8 cellular contexts compared by ENCODE assay signal in the genomic region with DNA sequence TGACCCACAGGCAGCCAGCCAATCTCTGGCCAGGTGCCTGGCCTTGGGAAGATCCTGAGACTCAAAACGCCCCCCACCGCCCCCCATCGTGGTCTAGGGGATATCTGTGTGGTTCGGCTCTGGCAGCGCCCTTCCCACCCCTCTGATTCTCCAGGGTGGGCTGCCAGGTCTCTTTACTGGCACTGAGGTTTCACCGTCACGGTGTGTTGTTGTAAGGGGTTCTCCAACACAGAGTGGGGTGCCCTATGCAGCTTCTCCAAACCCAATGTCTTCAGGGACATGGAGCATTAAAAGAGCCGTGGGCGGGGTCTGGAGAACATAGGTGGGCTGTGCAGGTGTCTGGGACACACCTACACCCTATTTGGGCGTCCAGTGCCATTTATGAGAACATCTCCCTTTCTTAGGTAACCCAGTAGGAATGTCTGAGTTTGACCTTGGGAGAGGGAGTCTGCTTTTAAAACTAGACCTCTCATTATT. TPM values are rescaled to one million over a fixed set of nuclear protein-coding genes. Genes with fewer than 3 reads are reported as not detected.
A peak's percentile ranks its signal among the peaks of the same experiment; 100 is the strongest.
DNase-seq lines count a peak whose midpoint lies in the region; ATAC-seq and TF ChIP-seq lines count a peak whose summit lies in the region.

No MANE protein-coding gene starts in this region.

- H2AFZ ChIP-seq in GM23248 = no peak overlapping the region

- TF ChIP-seq CTCF in VCaP (conservative IDR thresholded peaks at IDR 0.05) (no peak), fibroblast of villous mesenchyme (IDR thresholded peaks at IDR 0.05; ENCODE audit: insufficient read depth, low read depth, low read length) (no peak)

- intact Hi-C loops in head of caudate nucleus (cut with DNase I) = no loop called here

- DNase-seq in GM23248 (no peak), fibroblast of villous mesenchyme (ENCODE audit: low read depth) (no peak), inferior parietal cortex (ENCODE audit: extremely low spot score) (no peak), head of caudate nucleus (no peak)
- DNase-seq in activated CD4-positive, alpha-beta T cell treated with anti-CD3 and anti-CD28 coated beads, Interleukin-2, amount 50 U/mL, for 4 hours = no peak

- peaks cover 38% of the 10 kb centered on the region for H3K79me2 ChIP-seq in GM23248 (ENCODE audit: insufficient read depth)

- no peaks in the 10 kb centered on the region for H3K36me3 ChIP-seq in GM23248 (ENCODE audit: low read depth)
- no peaks in the 10 kb centered on the region for H3K36me3 ChIP-seq in skeletal muscle tissue (ENCODE audit: control insufficient read depth in 3 of 3, insufficient read depth in 3 of 3, low read length in 3 of 3)

- H3K9me3 ChIP-seq in GM23248 (ENCODE audit: low read depth) (no peaks in the 10 kb centered on the region), skeletal muscle tissue (ENCODE audit: control insufficient read depth in 3 of 3, low read length in 3 of 3) (no peaks in the 10 kb centered on the region)

- H3K4me2 ChIP-seq in GM23248 (ENCODE audit: unreplicated experiment) = peak overlapping the region; percentile 95

- H4K20me1 ChIP-seq in GM23248 (ENCODE audit: insufficient read depth) = no peaks in the 10 kb centered on the region

- H3K4me3 ChIP-seq in GM23248 (peak overlapping the region; percentile 79), fibroblast of villous mesenchyme (ENCODE audit: low read depth, low read length) (peak overlapping the region; percentile 73), skeletal muscle tissue (ENCODE audit: low read length in 3 of 3) (peak overlapping the region; percentile 75 to 83 (median 81))

- H3F3A ChIP-seq in GM23248 (ENCODE audit: insufficient read depth) = peaks cover 18% of the 10 kb centered on the region

- in situ Hi-C loops in GM23248 (cut with MboI) = no loop called here

- peak overlapping the region; percentile 88 for H3K9ac ChIP-seq in GM23248
- H3K9ac ChIP-seq in skeletal muscle tissue (ENCODE audit: low read depth in 1 of 3, low read length in 3 of 3) = peak overlapping the region; percentile 80 to 95 (median 92)

- H3K9me2 ChIP-seq in GM23248 (ENCODE audit: insufficient read depth) = no peaks in the 10 kb centered on the region

- ATAC-seq in GM21526 (IDR thresholded peaks at IDR 0.05; ENCODE audit: low FRiP score, unreplicated experiment) = no peak

- H3K4me1 ChIP-seq in GM23248 (ENCODE audit: insufficient read depth) (peaks cover 28% of the 10 kb centered on the region), skeletal muscle tissue (ENCODE audit: control insufficient read depth in 3 of 3, insufficient read depth in 3 of 3, low read length in 3 of 3) (peaks cover 47 to 62% (median 56%) of the 10 kb centered on the region in 3 donors)

- WGBS in GM23248 (ENCODE audit: low coverage in 1 of 2, low lambda C conversion rate in 2 of 2, missing lambda C conversion rate in 2 of 2), 2 experiments = 11 to 15% methylated on average over 10 of the region's 10 CpGs

- peak overlapping the region; percentile 96 for H3K27ac ChIP-seq in GM23248
- H3K27ac ChIP-seq in VCaP = peak overlapping the region; percentile 94
- peak overlapping the region; percentile 100 for H3K27ac ChIP-seq in skeletal muscle tissue (ENCODE audit: low read depth, low read length)

- H3K27me3 ChIP-seq in GM23248 (replicated peaks; ENCODE audit: insufficient read depth) (no peaks in the 10 kb centered on the region), skeletal muscle tissue (ENCODE audit: control insufficient read depth in 3 of 3, insufficient read depth in 3 of 3, low read length in 3 of 3) (no peaks in the 10 kb centered on the region)

RNA-seq across cellular contexts. Expression of gene MAFK, which starts 1.5 kb away (rescaled TPM):
- 35.0 and 45.9 TPM in 2 replicates for total RNA-seq in GM23248 (2014; rRNA removed; shearing (Covaris generic))
- polyA plus RNA-seq in GM23248 (2016; fragmentation: Nextera tagmentation; extraction: Ambion mirVana) = 3.5 and 3.8 TPM in 2 replicates
- total RNA-seq in fibroblast of villous mesenchyme = 21.6 and 26.4 TPM in 2 replicates
- 6.8 TPM for total RNA-seq in skeletal muscle tissue

RNA-seq across cellular contexts. Expression of gene TMEM184A, which starts 24.0 kb away (rescaled TPM):
- not detected in 2 replicates for total RNA-seq in GM23248 (2014; rRNA removed; shearing (Covaris generic))
- not detected in 2 replicates for polyA plus RNA-seq in GM23248 (2016; fragmentation: Nextera tagmentation; extraction: Ambion mirVana)
- total RNA-seq in fibroblast of villous mesenchyme (0.64 and 0.86 TPM in 2 replicates), skeletal muscle tissue (not detected)

RNA-seq across cellular contexts. Expression of gene INTS1, which starts 27.8 kb away (rescaled TPM):
- total RNA-seq in GM23248 (2014; rRNA removed; shearing (Covaris generic)) = 44.4 and 44.7 TPM in 2 replicates
- polyA plus RNA-seq in GM23248 (2016; fragmentation: Nextera tagmentation; extraction: Ambion mirVana) = 24.8 and 25.4 TPM in 2 replicates
- total RNA-seq in fibroblast of villous mesenchyme (45.3 and 69.9 TPM in 2 replicates), skeletal muscle tissue (16.7 TPM)

RNA-seq across cellular contexts. Expression of gene PSMG3, which starts 37.8 kb away (rescaled TPM):
- 28.3 and 36.8 TPM in 2 replicates for total RNA-seq in GM23248 (2014; rRNA removed; shearing (Covaris generic))
- polyA plus RNA-seq in GM23248 (2016; fragmentation: Nextera tagmentation; extraction: Ambion mirVana) = 56.2 and 58.1 TPM in 2 replicates
- total RNA-seq in fibroblast of villous mesenchyme (24.6 and 30.9 TPM in 2 replicates), skeletal muscle tissue (19.3 TPM)
